In the genomic region with DNA sequence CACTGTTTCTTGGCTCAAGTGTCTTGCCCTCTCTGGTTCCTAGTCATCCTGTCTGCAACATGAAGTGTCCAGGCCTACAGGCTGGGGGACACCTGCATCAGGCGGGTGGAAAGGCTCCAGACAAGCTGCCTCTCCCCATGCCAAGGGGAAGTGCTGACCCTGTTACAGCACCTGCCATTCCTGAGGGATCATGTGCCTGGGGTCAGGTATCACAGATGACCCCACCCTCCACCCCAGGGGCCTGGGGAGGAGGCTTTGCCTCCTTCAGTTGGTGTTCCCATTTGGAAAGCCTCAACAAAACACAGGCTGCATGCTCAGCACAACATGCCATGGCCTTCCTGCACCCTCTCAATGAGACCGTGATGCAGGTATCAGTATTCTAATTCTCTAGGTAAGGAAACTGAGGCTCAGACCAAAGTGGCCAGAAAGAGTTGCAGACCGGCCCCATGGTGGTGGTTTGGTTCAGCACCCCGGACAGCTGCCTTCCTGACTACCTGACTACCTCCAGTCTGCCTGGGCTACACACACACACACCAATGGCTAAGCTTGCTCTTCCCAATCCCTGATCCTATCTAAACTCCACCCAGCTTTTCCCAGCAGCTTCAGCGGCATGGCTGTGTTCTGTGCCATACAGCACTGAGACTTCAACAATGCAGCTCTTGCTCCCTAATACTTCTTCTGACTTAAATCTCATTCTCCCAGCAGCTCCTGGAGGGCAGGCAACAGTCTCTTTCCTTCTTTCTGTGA, we compare ENCODE assay signal across 1 cellular context.
TF ChIP-seq lines count a peak whose summit lies in the region.

No MANE protein-coding gene starts in this region.

TF ChIP-seq in endothelial cell of umbilical vein, 7 proteins besides CTCF, POLR2A, EP300 and RAD21:
- TF ChIP-seq GATA2 (IDR thresholded peaks at IDR 0.05; ENCODE audit: insufficient read depth, insufficient read length, low read depth, low read length) (no peak), MYC (IDR thresholded peaks at IDR 0.05; ENCODE audit: low read depth, low read length) (no peak), EZH2 (IDR thresholded peaks at IDR 0.05; ENCODE audit: borderline replicate concordance, low read depth, low read length, severe bottlenecking) (no peak), JUN (IDR thresholded peaks at IDR 0.05; ENCODE audit: borderline replicate concordance, insufficient read depth, insufficient read length, low read depth) (no peak)
- TF ChIP-seq, protein P1, sequence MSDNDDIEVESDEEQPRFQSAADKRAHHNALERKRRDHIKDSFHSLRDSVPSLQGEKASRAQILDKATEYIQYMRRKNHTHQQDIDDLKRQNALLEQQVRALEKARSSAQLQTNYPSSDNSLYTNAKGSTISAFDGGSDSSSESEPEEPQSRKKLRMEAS (IDR thresholded peaks at IDR 0.05; ENCODE audit: insufficient read depth, insufficient read length) = no peak
